Comparison of ENCODE assay signal across 14 cellular contexts in the genomic region with DNA sequence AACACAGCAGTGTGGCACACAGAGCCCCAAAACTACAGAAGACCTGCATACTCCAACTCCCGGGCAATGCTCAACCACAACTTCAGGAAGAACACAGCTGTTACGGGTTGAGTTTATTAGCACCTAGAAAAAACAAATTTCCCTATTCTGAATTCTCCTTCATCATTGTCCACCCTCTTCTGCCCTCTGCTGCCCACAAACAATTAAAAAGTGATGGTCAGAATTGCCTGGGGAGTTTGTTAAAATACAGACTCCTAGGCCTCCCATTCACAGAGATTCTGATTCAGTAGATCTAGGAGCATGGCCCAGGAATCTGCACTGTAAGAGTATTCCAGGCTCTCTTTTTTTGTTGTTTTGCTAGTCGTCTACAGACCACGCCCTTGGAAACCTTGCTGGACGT.
A peak's percentile ranks its signal among the peaks of the same experiment; 100 is the strongest.
DNase-seq lines count a peak whose midpoint lies in the region; ATAC-seq and TF ChIP-seq lines count a peak whose summit lies in the region.
"Had no signal": no experiment of that assay in that cellular context is flagged by ENCODE, and none has a peak within 500 bp of the region (broad histone marks: within the 10 kb centered on the region; RNA-seq: fewer than 3 reads in every experiment).

No MANE protein-coding gene starts in this region.

- no peak for ATAC-seq in foreskin keratinocyte
- no peak for ATAC-seq in stimulated activated naive B cell treated with anti-CD40 and anti-IgM and Interleukin-4, amounts not matched to agents 10 μg/mL and 1 μg/mL and 100 μg/mL, for 72 hours (replicated peaks)
- ATAC-seq: effector memory CD8-positive, alpha-beta T cell; left colon; natural killer cell had no signal

- H3K4me1 Mint-ChIP-seq in stimulated activated naive B cell treated with anti-CD40 and anti-IgM and Interleukin-4, amounts not matched to agents 10 μg/mL and 1 μg/mL and 100 μg/mL, for 72 hours, result peaks cover 0 to 3% of the 10 kb centered on the region in 2 donors
- H3K4me1 Mint-ChIP-seq: natural killer cell had no signal

- no peak overlapping the region for H3K27ac Mint-ChIP-seq in stimulated activated naive B cell treated with anti-CD40 and anti-IgM and Interleukin-4, amounts not matched to agents 10 μg/mL and 1 μg/mL and 100 μg/mL, for 72 hours
- H3K27ac Mint-ChIP-seq: effector memory CD8-positive, alpha-beta T cell; natural killer cell had no signal

- TF ChIP-seq RAD21 in SK-N-SH (IDR thresholded peaks at IDR 0.05; ENCODE audit: low read length), result peak; percentile 38; the same call in 1 of the 2 replicates

- WGBS in SK-N-SH (ENCODE audit: low lambda C conversion rate), result 35% methylated on average over 5 of the region's 5 CpGs

- H3K36me3 Mint-ChIP-seq in stimulated activated naive B cell treated with anti-CD40 and anti-IgM and Interleukin-4, amounts not matched to agents 10 μg/mL and 1 μg/mL and 100 μg/mL, for 72 hours, result no peaks in the 10 kb centered on the region
- H3K36me3 Mint-ChIP-seq: natural killer cell had no signal

- POLR2A ChIA-PET in SK-N-SH (lab: Yijun Ruan, JAX), result no interaction called here

- H3K4me1 ChIP-seq in SK-N-SH (ENCODE audit: control insufficient read depth in 1 of 2, insufficient read depth in 2 of 2, low read depth in 1 of 2, low read length in 1 of 2) (no peaks in the 10 kb centered on the region), foreskin keratinocyte (no peaks in the 10 kb centered on the region)
- H3K4me1 ChIP-seq: BLaER1 had no signal

- no peaks in the 10 kb centered on the region for H3K36me3 ChIP-seq in SK-N-SH (replicated peaks in 1 of 2; ENCODE audit: control insufficient read depth in 1 of 2, insufficient read depth in 2 of 2, low read length in 1 of 2)
- H3K36me3 ChIP-seq: BLaER1 had no signal

- no peaks in the 10 kb centered on the region for H3K79me2 ChIP-seq in SK-N-SH (ENCODE audit: insufficient read depth)

- no peaks in the 10 kb centered on the region for H3K9me2 ChIP-seq in SK-N-SH

- H4K20me1 ChIP-seq in SK-N-SH (ENCODE audit: insufficient read depth), result no peaks in the 10 kb centered on the region
- H4K20me1 ChIP-seq: BLaER1 had no signal

- H3F3A ChIP-seq in SK-N-SH (replicated peaks; ENCODE audit: insufficient read depth), result no peaks in the 10 kb centered on the region

- TF ChIP-seq CTCF in HFF-Myc (IDR thresholded peaks at IDR 0.05; ENCODE audit: low read depth, low read length, missing control alignments) (peak; percentile 4), SK-N-SH (IDR thresholded peaks at IDR 0.05) (peak; percentile 38), foreskin keratinocyte (conservative IDR thresholded peaks at IDR 0.05) (peak; percentile 18)

- no peak overlapping the region for H3K27ac ChIP-seq in SK-N-SH (ENCODE audit: low read depth in 2 of 2, low read length in 1 of 2)
- no peak overlapping the region for H3K27ac ChIP-seq in foreskin keratinocyte
- H3K27ac ChIP-seq: BLaER1 had no signal

- TF ChIP-seq EP300 in SK-N-SH (IDR thresholded peaks at IDR 0.05; ENCODE audit: borderline replicate concordance in 1 of 2, low read depth in 1 of 2, low read length in 1 of 2), result no peak

- no peaks in the 10 kb centered on the region for H3K9me3 ChIP-seq in SK-N-SH

- no peak overlapping the region for H3K4me2 ChIP-seq in SK-N-SH
- H3K4me2 ChIP-seq: BLaER1 had no signal

- peaks cover 0 to 1% of the 10 kb centered on the region in 2 donors for H3K9me3 Mint-ChIP-seq in stimulated activated naive B cell treated with anti-CD40 and anti-IgM and Interleukin-4, amounts not matched to agents 10 μg/mL and 1 μg/mL and 100 μg/mL, for 72 hours
- H3K9me3 Mint-ChIP-seq: natural killer cell had no signal

- no peak overlapping the region for H3K4me3 Mint-ChIP-seq in stimulated activated naive B cell treated with anti-CD40 and anti-IgM and Interleukin-4, amounts not matched to agents 10 μg/mL and 1 μg/mL and 100 μg/mL, for 72 hours
- H3K4me3 Mint-ChIP-seq: effector memory CD8-positive, alpha-beta T cell; natural killer cell had no signal

- H3K4me3 ChIP-seq in HFF-Myc (replicated peaks; ENCODE audit: low read depth, low read length), result no peak overlapping the region
- no peak overlapping the region for H3K4me3 ChIP-seq in SK-N-SH (ENCODE audit: low read depth in 2 of 2, low read length in 1 of 2)
- H3K4me3 ChIP-seq: BLaER1 had no signal

- no peak overlapping the region for H2AFZ ChIP-seq in SK-N-SH (ENCODE audit: low read depth)

- no peak overlapping the region for H3K9ac ChIP-seq in SK-N-SH
- H3K9ac ChIP-seq: BLaER1 had no signal

- H3K27me3 ChIP-seq in SK-N-SH (ENCODE audit: insufficient read depth) (no peaks in the 10 kb centered on the region), foreskin keratinocyte (peaks cover 5% of the 10 kb centered on the region)
- H3K27me3 ChIP-seq: BLaER1 had no signal

- H3K27me3 Mint-ChIP-seq in stimulated activated naive B cell treated with anti-CD40 and anti-IgM and Interleukin-4, amounts not matched to agents 10 μg/mL and 1 μg/mL and 100 μg/mL, for 72 hours, result no peaks in the 10 kb centered on the region

- DNase-seq in AG08395 (ENCODE audit: low spot score) (peak; percentile 17), HFF-Myc (ENCODE audit: extremely low read depth, low read depth) (no peak), SK-N-SH (no peak), foreskin keratinocyte (no peak), H4 (ENCODE audit: low spot score) (no peak), NCI-H526 treated with DMSO at 0.1 percent for 48 hours (lab: John Stamatoyannopoulos, UW) (no peak), RKO (ENCODE audit: low spot score) (no peak)
- no peak for DNase-seq in stimulated activated naive B cell treated with anti-CD40 and anti-IgM and Interleukin-4, amounts not matched to agents 10 μg/mL and 1 μg/mL and 100 μg/mL, for 72 hours
- DNase-seq: activated CD4-positive, CD25-positive, alpha-beta regulatory T cell; activated naive CD4-positive, alpha-beta T cell treated with Interleukin-2 at 50 U/mL for 16 hours; effector memory CD8-positive, alpha-beta T cell; left colon; natural killer cell had no signal

- CTCF ChIA-PET in SK-N-SH (lab: Yijun Ruan, JAX), result no interaction called here

TF ChIP-seq in SK-N-SH, 30 proteins besides CTCF, POLR2A, EP300 and RAD21:
- TF ChIP-seq SMC3 (IDR thresholded peaks at IDR 0.05; ENCODE audit: low read depth, low read length) (0 out of 2 replicates have a peak, but pooled peaks have one; percentile 14), FOSL2 (IDR thresholded peaks at IDR 0.05; ENCODE audit: borderline replicate concordance, low read depth) (no peak)
TF ChIP-seq in SK-N-SH: peak in this region for 1.
